In the genomic region with DNA sequence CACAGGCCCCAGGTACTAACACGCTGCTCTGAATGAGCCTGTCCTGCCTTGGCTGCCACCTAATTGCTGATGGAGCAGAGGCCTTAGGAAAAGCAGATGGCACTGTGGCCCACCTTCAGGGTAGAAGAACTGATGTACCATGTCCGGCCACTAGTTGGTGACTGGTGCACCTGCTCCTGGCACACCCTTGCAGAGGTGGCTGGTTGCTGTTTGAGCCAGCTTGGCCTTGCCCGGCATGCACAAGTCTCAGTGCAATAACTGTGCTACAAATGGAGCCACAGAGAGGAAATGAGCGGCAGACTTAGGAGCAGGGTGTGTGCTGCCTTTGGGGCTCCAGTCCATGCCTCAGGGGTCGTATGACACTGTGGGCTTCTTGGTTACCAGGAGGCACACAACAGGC, we compare ENCODE assay signal across 13 cellular contexts. TPM values are rescaled to one million over a fixed set of nuclear protein-coding genes. Genes with fewer than 3 reads are reported as not detected.
DNase-seq lines count a peak whose midpoint lies in the region; TF ChIP-seq lines count a peak whose summit lies in the region.
"Not testable (repeated sequence)": the region's sequence is repeated elsewhere in the genome, so short reads cannot be mapped to it uniquely, and the experiment has no call there.
"Had no signal": no experiment of that assay in that cellular context is flagged by ENCODE, and none has a peak within 500 bp of the region (broad histone marks: within the 10 kb centered on the region; RNA-seq: fewer than 3 reads in every experiment).

No MANE protein-coding gene starts in this region.

- WGBS in H9 (ENCODE audit: extremely low coverage, insufficient read length, low lambda C conversion rate), result no CpG with 5 or more reads among the region's 5 CpGs
- 83% methylated on average over 3 of the region's 5 CpGs; no CpG with 5 or more reads in 1 of the 2 experiments for WGBS in endodermal cell (ENCODE audit: insufficient coverage in 1 of 2, insufficient read length in 1 of 2), 2 experiments

- not testable (repeated sequence) for H3K4me1 ChIP-seq in H9 (ENCODE audit: insufficient read depth, low read length); endodermal cell (ENCODE audit: control insufficient read depth, insufficient read depth, low read length)

- POLR2A ChIA-PET in MCF 10A (lab: Yijun Ruan, JAX), result not testable (repeated sequence)

- H3K14ac ChIP-seq in H9 (ENCODE audit: insufficient read depth, low read length), result not testable (repeated sequence)

- TF ChIP-seq CTCF in H9 (conservative IDR thresholded peaks at IDR 0.05) (peak; percentile 35; the same call in 2 of the 3 replicates), WERI-Rb-1 (IDR thresholded peaks at IDR 0.05; ENCODE audit: low read depth, low read length) (0 out of 2 replicates have a peak, but pooled peaks have one; percentile 3), MCF 10A (IDR thresholded peaks at IDR 0.05; ENCODE audit: unreplicated experiment) (peak; percentile 9), endodermal cell (conservative IDR thresholded peaks at IDR 0.05) (peak; percentile 43), type B pancreatic cell (conservative IDR thresholded peaks at IDR 0.05) (peak; percentile 23)

- not testable (repeated sequence) for H3K18ac ChIP-seq in H9 (ENCODE audit: insufficient read length, low read depth, low read length)

- H3K9me3 Mint-ChIP-seq in H9; MCF 10A (ENCODE audit: unreplicated experiment); endodermal cell; type B pancreatic cell: not testable (repeated sequence)

- H3K79me2 ChIP-seq in H9 (ENCODE audit: insufficient read depth, low read length), result not testable (repeated sequence)

- H2AK5ac ChIP-seq in H9 (ENCODE audit: insufficient read length, low read length), result not testable (repeated sequence)

- not testable (repeated sequence) for H3K27ac ChIP-seq in H9 (ENCODE audit: insufficient read length, low read depth, low read length); WERI-Rb-1; endodermal cell (ENCODE audit: low read depth, low read length)

- not testable (repeated sequence) for H3K36me3 ChIP-seq in WERI-Rb-1; endodermal cell (ENCODE audit: control insufficient read depth, insufficient read depth, low read length)

- H3T11ph ChIP-seq in H9 (ENCODE audit: low read length), result not testable (repeated sequence)

- H3K4me3 ChIP-seq in WERI-Rb-1 (ENCODE audit: low read depth, low read length); endodermal cell (ENCODE audit: low read length): not testable (repeated sequence)

- H3K36me3 Mint-ChIP-seq in H9 (ENCODE audit: insufficient read depth in 1 of 3, low read depth in 3 of 3); MCF 10A (ENCODE audit: insufficient read depth, unreplicated experiment); endodermal cell (ENCODE audit: low read depth); type B pancreatic cell: not testable (repeated sequence)

- not testable (repeated sequence) for H3K4me2 ChIP-seq in H9 (ENCODE audit: insufficient read depth, insufficient read length, low read length)

- CTCF ChIA-PET in MCF 10A (lab: Yijun Ruan, JAX), result not testable (repeated sequence)

- H4K91ac ChIP-seq in H9 (ENCODE audit: insufficient read length, low read depth, low read length), result not testable (repeated sequence)

- not testable (repeated sequence) for H3K79me1 ChIP-seq in H9 (ENCODE audit: insufficient read depth, low read depth, low read length, poor library complexity, severe bottlenecking)

- not testable (repeated sequence) for DNase-seq in H9; WERI-Rb-1; MCF 10A (ENCODE audit: unreplicated experiment); endodermal cell; type B pancreatic cell (ENCODE audit: extremely low spot score, unreplicated experiment)

- H3K9ac ChIP-seq in H9 (ENCODE audit: extremely low read depth, insufficient read length, low read length); endodermal cell (ENCODE audit: extremely low read depth, low read length, poor library complexity, severe bottlenecking): not testable (repeated sequence)

- not testable (repeated sequence) for H3K4ac ChIP-seq in H9 (ENCODE audit: low read depth, low read length)

- not testable (repeated sequence) for H3K23ac ChIP-seq in H9 (ENCODE audit: insufficient read length, low read depth, low read length)

- H3K27ac Mint-ChIP-seq in H9; MCF 10A (ENCODE audit: low read depth, unreplicated experiment); endodermal cell; type B pancreatic cell: not testable (repeated sequence)

- not testable (repeated sequence) for H2BK20ac ChIP-seq in H9 (ENCODE audit: low read depth, low read length, poor library complexity, severe bottlenecking)

- H2BK120ac ChIP-seq in H9 (ENCODE audit: low read depth, low read length, poor library complexity, severe bottlenecking), result not testable (repeated sequence)

- H2BK12ac ChIP-seq in H9 (ENCODE audit: insufficient read length, low read depth, low read length), result not testable (repeated sequence)

- not testable (repeated sequence) for H2BK15ac ChIP-seq in H9 (ENCODE audit: low read depth, low read length)

- not testable (repeated sequence) for H2BK5ac ChIP-seq in H9 (ENCODE audit: insufficient read length, low read length)

- intact Hi-C loops in MCF 10A (cut with micrococcal nuclease), result not testable (repeated sequence)

- H3K23me2 ChIP-seq in H9 (ENCODE audit: insufficient read length, low read depth, low read length, poor library complexity, severe bottlenecking), result not testable (repeated sequence)

- not testable (repeated sequence) for H3K4me3 Mint-ChIP-seq in H9; MCF 10A (ENCODE audit: unreplicated experiment); endodermal cell; type B pancreatic cell

- BruUV-seq in MCF 10A (replicated peaks; lab: Mats Ljungman, UMichigan), result not testable (repeated sequence)

- not testable (repeated sequence) for H3K9me3 ChIP-seq in H9 (ENCODE audit: control insufficient read depth, low read depth, low read length); WERI-Rb-1 (ENCODE audit: severe bottlenecking); endodermal cell (ENCODE audit: control insufficient read depth, low read length)

- not testable (repeated sequence) for H3K27me3 Mint-ChIP-seq in H9 (ENCODE audit: low read depth); MCF 10A (ENCODE audit: insufficient read depth, unreplicated experiment); endodermal cell (ENCODE audit: insufficient read depth); type B pancreatic cell

- H3K27me3 ChIP-seq in H9 (ENCODE audit: insufficient read depth, low read length); WERI-Rb-1 (ENCODE audit: insufficient read depth, low read depth, severe bottlenecking); endodermal cell (ENCODE audit: control insufficient read depth, insufficient read depth, low read length, poor library complexity, severe bottlenecking): not testable (repeated sequence)

- H4K5ac ChIP-seq in H9 (ENCODE audit: insufficient read length, low read depth, low read length), result not testable (repeated sequence)

- H3K4me1 Mint-ChIP-seq in H9; MCF 10A (ENCODE audit: insufficient read depth, unreplicated experiment); endodermal cell; type B pancreatic cell (ENCODE audit: unreplicated experiment): not testable (repeated sequence)

- not testable (repeated sequence) for H2AFZ ChIP-seq in H9 (ENCODE audit: low read length)

- not testable (repeated sequence) for H3K56ac ChIP-seq in H9 (ENCODE audit: insufficient read length, low read depth, low read length)

- not testable (repeated sequence) for H4K20me1 ChIP-seq in H9 (ENCODE audit: control insufficient read depth, insufficient read depth, insufficient read length)

- not testable (repeated sequence) for H4K8ac ChIP-seq in H9 (replicated peaks; ENCODE audit: insufficient read length, low read depth, low read length)

RNA-seq across cellular contexts. Expression of a gene that starts 54.4 kb away (rescaled TPM):
- total RNA-seq in H9 (2021), result not detected in 2 replicates
- total RNA-seq in MCF 10A (2022), result not detected in 2 replicates
- not detected for total RNA-seq in endodermal cell
- polyA plus RNA-seq in endodermal cell (2013, experiment 1 of 2), result not detected
- not detected for polyA plus RNA-seq in endodermal cell (2013, experiment 2 of 2)
- total RNA-seq in type B pancreatic cell (ENCODE audit: low replicate concordance), result not detected in 2 replicates
- total RNA-seq: A673; CD4-positive, alpha-beta memory T cell; CD4-positive, CD25-positive, alpha-beta regulatory T cell; CD8-positive, alpha-beta memory T cell; G401; GM12878 had no signal
- polyA plus RNA-seq: AG04450; CD14-positive monocyte; CD4-positive, alpha-beta memory T cell; CD4-positive, CD25-positive, alpha-beta regulatory T cell; CD8-positive, alpha-beta memory T cell; GM12878 had no signal
